Comparison of ENCODE assay signal across 9 cellular contexts in genomic region chr1:91712981-91713841, GRCh38.
DNase-seq lines count a peak whose midpoint lies in the region; ATAC-seq and TF ChIP-seq lines count a peak whose summit lies in the region.
"Had no signal": no experiment of that assay in that cellular context is flagged by ENCODE, and none has a peak within 500 bp of the region (broad histone marks: within the 10 kb centered on the region; RNA-seq: fewer than 3 reads in every experiment).

No MANE protein-coding gene starts in this region.

- peak overlapping the region; percentile 94 for H3K27ac Mint-ChIP-seq in activated T-helper 1 cell treated with anti-CD3 and anti-CD28 coated beads, Interleukin-12 subunit alpha, Interleukin-12 subunit beta, Interleukin-2, Interleukin-4 antibody, amounts not matched to agents 30 ng/mL and 10 ng/mL and 1 ng/mL, durations not matched to agents 14 hours and 24 hours and 36 hours

- H3K27me3 Mint-ChIP-seq in activated T-helper 1 cell treated with anti-CD3 and anti-CD28 coated beads, Interleukin-12 subunit alpha, Interleukin-12 subunit beta, Interleukin-2, Interleukin-4 antibody, amounts not matched to agents 30 ng/mL and 10 ng/mL and 1 ng/mL, durations not matched to agents 14 hours and 24 hours and 36 hours (ENCODE audit: insufficient read depth): peaks cover 4% of the 10 kb centered on the region

- 28 to 33% methylated on average over 15 of the region's 15 CpGs for WGBS in lung, 2 donors

- intact Hi-C loops in activated T-helper 1 cell treated with anti-CD3 and anti-CD28 coated beads, Interleukin-12 subunit alpha, Interleukin-12 subunit beta, Interleukin-2, Interleukin-4 antibody, amounts not matched to agents 30 ng/mL and 10 ng/mL and 1 ng/mL, durations not matched to agents 14 hours and 24 hours and 36 hours (cut with micrococcal nuclease): loop anchor here (1.0 to 2.0 kb wide), 12 partner anchors 16 to 824 kb away; no protein-coding TSS in a partner anchor

- DNase-seq in activated naive CD4-positive, alpha-beta T cell treated with Interleukin-2 at 50 U/mL for 16 hours: peak; percentile 63
- DNase-seq in activated naive CD4-positive, alpha-beta T cell treated with anti-CD3 and anti-CD28 coated beads, Interleukin-2, amount 50 U/mL, for 16 hours: no peak
- peak; percentile 52 for DNase-seq in activated T-helper 1 cell treated with anti-CD3 and anti-CD28 coated beads, Interleukin-12 subunit alpha, Interleukin-12 subunit beta, Interleukin-2, Interleukin-4 antibody, amounts not matched to agents 30 ng/mL and 10 ng/mL and 1 ng/mL, durations not matched to agents 14 hours and 24 hours and 36 hours (ENCODE audit: low spot score)
- DNase-seq in lung (ENCODE audit: low spot score) (no peak), stromal cell of bone marrow (ENCODE audit: low read depth) (peak; percentile 87), NCI-H1092 treated with DMSO at 0.1 percent for 48 hours (lab: John Stamatoyannopoulos, UW) (no peak)

- peaks cover 59% of the 10 kb centered on the region for H3K4me1 Mint-ChIP-seq in activated T-helper 1 cell treated with anti-CD3 and anti-CD28 coated beads, Interleukin-12 subunit alpha, Interleukin-12 subunit beta, Interleukin-2, Interleukin-4 antibody, amounts not matched to agents 30 ng/mL and 10 ng/mL and 1 ng/mL, durations not matched to agents 14 hours and 24 hours and 36 hours (ENCODE audit: low read depth)

- TF ChIP-seq CTCF in lung (IDR thresholded peaks at IDR 0.05; ENCODE audit: control extremely low read depth, extremely low read depth): no peak

- ATAC-seq in HG03460 (IDR thresholded peaks at IDR 0.05; ENCODE audit: unreplicated experiment): peak; percentile 56
- ATAC-seq in lung (ENCODE audit: insufficient read depth, low FRiP score): peak; percentile 41
- no peak for ATAC-seq in HG03159 (IDR thresholded peaks at IDR 0.05; ENCODE audit: unreplicated experiment)

- no peaks in the 10 kb centered on the region for H3K9me3 ChIP-seq in lung (ENCODE audit: control insufficient read depth in 2 of 2, insufficient read depth in 1 of 2, low read length in 1 of 2)

- peak overlapping the region; percentile 61 for H3K4me3 Mint-ChIP-seq in activated T-helper 1 cell treated with anti-CD3 and anti-CD28 coated beads, Interleukin-12 subunit alpha, Interleukin-12 subunit beta, Interleukin-2, Interleukin-4 antibody, amounts not matched to agents 30 ng/mL and 10 ng/mL and 1 ng/mL, durations not matched to agents 14 hours and 24 hours and 36 hours

- peak overlapping the region; percentile 75 to 97 for H3K27ac ChIP-seq in lung (ENCODE audit: low read depth in 1 of 2, low read length in 1 of 2)
- H3K27ac ChIP-seq: VCaP had no signal

- no peaks in the 10 kb centered on the region for H3K9me3 Mint-ChIP-seq in activated T-helper 1 cell treated with anti-CD3 and anti-CD28 coated beads, Interleukin-12 subunit alpha, Interleukin-12 subunit beta, Interleukin-2, Interleukin-4 antibody, amounts not matched to agents 30 ng/mL and 10 ng/mL and 1 ng/mL, durations not matched to agents 14 hours and 24 hours and 36 hours

- H3K4me1 ChIP-seq in lung (ENCODE audit: control insufficient read depth in 2 of 2, insufficient read depth in 2 of 2, low read length in 2 of 2): peaks cover 0 to 6% of the 10 kb centered on the region in 2 donors

- H3K36me3 Mint-ChIP-seq in activated T-helper 1 cell treated with anti-CD3 and anti-CD28 coated beads, Interleukin-12 subunit alpha, Interleukin-12 subunit beta, Interleukin-2, Interleukin-4 antibody, amounts not matched to agents 30 ng/mL and 10 ng/mL and 1 ng/mL, durations not matched to agents 14 hours and 24 hours and 36 hours (ENCODE audit: low read depth): peaks cover 38% of the 10 kb centered on the region

- peaks cover 4 to 15% of the 10 kb centered on the region in 2 donors for H3K36me3 ChIP-seq in lung (ENCODE audit: control insufficient read depth in 2 of 2, insufficient read depth in 2 of 2, low read length in 2 of 2)

- no peaks in the 10 kb centered on the region for H3K27me3 ChIP-seq in lung (ENCODE audit: control insufficient read depth, insufficient read depth)

- H3K4me3 ChIP-seq in lung: no peak overlapping the region

Comparison
In these comparisons a context has a peak if more than half of its experiments do, and no peak if none do; other contexts are left out.
1. DNase-seq: peak in activated naive CD4-positive, alpha-beta T cell treated with Interleukin-2 at 50 U/mL for 16 hours (single experiment), activated T-helper 1 cell treated with anti-CD3 and anti-CD28 coated beads, Interleukin-12 subunit alpha, Interleukin-12 subunit beta, Interleukin-2, Interleukin-4 antibody, amounts not matched to agents 30 ng/mL and 10 ng/mL and 1 ng/mL, durations not matched to agents 14 hours and 24 hours and 36 hours (single experiment) and stromal cell of bone marrow (single experiment); none in activated naive CD4-positive, alpha-beta T cell treated with anti-CD3 and anti-CD28 coated beads, Interleukin-2, amount 50 U/mL, for 16 hours (single experiment), lung (single experiment) and NCI-H1092 treated with DMSO at 0.1 percent for 48 hours (single experiment).